1 cellular context compared by ENCODE assay signal in genomic region chr17:21177401-21177800, GRCh38.
TF ChIP-seq lines count a peak whose summit lies in the region.

No MANE protein-coding gene starts in this region.

TF ChIP-seq in WTC11, 78 proteins besides CTCF, POLR2A, EP300 and RAD21 (continued from another document):
- no peak for TF ChIP-seq ERG (CRISPR knock-in tag; IDR thresholded peaks at IDR 0.05)
- no peak for TF ChIP-seq MLX (CRISPR knock-in tag; IDR thresholded peaks at IDR 0.05)
TF ChIP-seq in WTC11: peak in this region for 0.
